In the genomic region with DNA sequence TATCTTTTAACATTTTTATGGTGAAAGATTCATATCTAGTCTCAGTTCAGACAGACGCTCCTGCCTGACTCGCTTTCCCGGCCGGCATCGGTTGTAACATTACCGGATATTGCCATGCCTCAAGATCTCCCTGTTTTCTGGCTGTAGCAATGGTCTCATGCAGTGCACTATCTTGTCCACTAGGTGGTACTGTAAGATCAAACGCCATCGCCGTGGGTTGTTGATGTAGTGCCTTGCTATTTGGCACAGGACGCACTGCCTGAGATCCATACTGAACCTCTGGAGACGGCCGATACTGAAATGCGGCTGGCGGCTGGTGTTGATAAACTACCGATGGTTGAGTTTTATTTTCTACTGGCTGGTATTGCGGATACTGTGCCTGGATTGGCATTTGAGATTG, we compare ENCODE assay signal across 8 cellular contexts.
DNase-seq lines count a peak whose midpoint lies in the region; ATAC-seq, FAIRE-seq and TF ChIP-seq lines count a peak whose summit lies in the region.
"Not testable (repeated sequence)": the region's sequence is repeated elsewhere in the genome, so short reads cannot be mapped to it uniquely, and the experiment has no call there.

No MANE protein-coding gene starts in this region.

- not testable (repeated sequence) for H3K27ac Mint-ChIP-seq in activated CD4-positive, alpha-beta T cell treated with anti-CD3 and anti-CD28 coated beads for 36 hours; astrocyte (ENCODE audit: unreplicated experiment); glutamatergic neuron (ENCODE audit: unreplicated experiment)

- not testable (repeated sequence) for FAIRE-seq in astrocyte (lab: Jason Lieb, UNC)

- not testable (repeated sequence) for H3K4me3 ChIP-seq in HCT116 (replicated peaks in 1 of 2; ENCODE audit: low read depth in 1 of 2, low read length in 2 of 2); astrocyte (ENCODE audit: insufficient read depth, low read depth, low read length); neural cell (ENCODE audit: low read length)

- H2AFZ ChIP-seq in HCT116 (ENCODE audit: low read depth, low read length, poor library complexity, severe bottlenecking), result peak overlapping the region; percentile 68
- not testable (repeated sequence) for H2AFZ ChIP-seq in astrocyte (ENCODE audit: low read depth, low read length); neural cell (ENCODE audit: low read depth, low read length)

- H3K4me2 ChIP-seq in HCT116 (ENCODE audit: low read length) (peak overlapping the region; percentile 56), astrocyte (ENCODE audit: low read length) (peak overlapping the region; percentile 26)
- H3K4me2 ChIP-seq in neural cell (ENCODE audit: low read length), result not testable (repeated sequence)

- H3K9me3 Mint-ChIP-seq in activated CD4-positive, alpha-beta T cell treated with anti-CD3 and anti-CD28 coated beads for 36 hours (ENCODE audit: low read depth); astrocyte (ENCODE audit: unreplicated experiment); glutamatergic neuron (ENCODE audit: unreplicated experiment): not testable (repeated sequence)

- H3K36me3 Mint-ChIP-seq in activated CD4-positive, alpha-beta T cell treated with anti-CD3 and anti-CD28 coated beads for 36 hours (ENCODE audit: low read depth); astrocyte (ENCODE audit: low read depth, unreplicated experiment); glutamatergic neuron (ENCODE audit: unreplicated experiment): not testable (repeated sequence)

- H3K9me2 ChIP-seq in HCT116 (ENCODE audit: insufficient read depth); neural cell (ENCODE audit: insufficient read depth, low read length): not testable (repeated sequence)

- TF ChIP-seq POLR2A in HCT116 (IDR thresholded peaks at IDR 0.05; ENCODE audit: borderline replicate concordance, extremely low read depth, insufficient read depth, insufficient read length), result not testable (repeated sequence)

- not testable (repeated sequence) for H3K79me2 ChIP-seq in HCT116 (ENCODE audit: insufficient read depth, low read length); astrocyte (ENCODE audit: insufficient read depth, low read length); neural cell (replicated peaks; ENCODE audit: insufficient read depth, low read length)

- not testable (repeated sequence) for H3K4me1 ChIP-seq in HCT116 (ENCODE audit: control insufficient read depth in 1 of 2, insufficient read depth in 2 of 2, low read length in 2 of 2); astrocyte (ENCODE audit: insufficient read depth, low read length)

- peak; percentile 2 to 4 for DNase-seq in AML-193 (lab: John Stamatoyannopoulos, UW)
- peak; percentile 61 for DNase-seq in HCT116 (ENCODE audit: low read depth, low spot score)
- peak; percentile 16 for DNase-seq in NCI-H748 treated with DMSO at 0.1 percent for 48 hours (lab: John Stamatoyannopoulos, UW)
- peak; percentile 75 for DNase-seq in activated CD4-positive, alpha-beta T cell treated with anti-CD3 and anti-CD28 coated beads for 36 hours
- peak; percentile 22 for DNase-seq in astrocyte (ENCODE audit: low read depth)
- DNase-seq in glutamatergic neuron, result peak; percentile 42
- DNase-seq in stimulated activated CD4-positive, alpha-beta T cell treated with anti-CD3 and anti-CD28 coated beads, TNF-alpha, amount 100 ng/mL, for 4 hours (ENCODE audit: low read depth in 3 of 3), result peak; percentile 9 to 21 (median 15)

- H3F3A ChIP-seq in neural cell (ENCODE audit: insufficient read depth, low read length, poor library complexity, severe bottlenecking), result not testable (repeated sequence)

- RAD21 ChIA-PET in HCT116 (lab: Charles Lee; ENCODE audit: low non-redundant PET in 1 of 2, low total read pairs in 2 of 2, uncharacterized antibody in 2 of 2, unreplicated experiment in 2 of 2), result not testable (repeated sequence)

- peaks cover 22% of the 10 kb centered on the region for H3K27me3 Mint-ChIP-seq in activated CD4-positive, alpha-beta T cell treated with anti-CD3 and anti-CD28 coated beads for 36 hours
- not testable (repeated sequence) for H3K27me3 Mint-ChIP-seq in astrocyte (ENCODE audit: low read depth, unreplicated experiment); glutamatergic neuron (ENCODE audit: unreplicated experiment)

- not testable (repeated sequence) for H3K4me1 Mint-ChIP-seq in activated CD4-positive, alpha-beta T cell treated with anti-CD3 and anti-CD28 coated beads for 36 hours; astrocyte (ENCODE audit: low read depth, unreplicated experiment); glutamatergic neuron (ENCODE audit: low read depth, unreplicated experiment)

- peak overlapping the region; percentile 40 for H3K4me3 Mint-ChIP-seq in activated CD4-positive, alpha-beta T cell treated with anti-CD3 and anti-CD28 coated beads for 36 hours
- H3K4me3 Mint-ChIP-seq in astrocyte (ENCODE audit: unreplicated experiment); glutamatergic neuron (ENCODE audit: unreplicated experiment): not testable (repeated sequence)

- TF ChIP-seq CTCF in HCT116 (IDR thresholded peaks at IDR 0.05 in 2 of 3, conservative IDR thresholded peaks at IDR 0.05 in 1 of 3; ENCODE audit: borderline replicate concordance in 1 of 3, insufficient read depth in 1 of 3, low read depth in 2 of 3, low read length in 2 of 3) (peak; percentile 56 to 70 (median 62)), astrocyte (IDR thresholded peaks at IDR 0.05; ENCODE audit: insufficient read depth, low read depth, low read length) (peak; percentile 56), glutamatergic neuron (IDR thresholded peaks at IDR 0.05; ENCODE audit: partially characterized antibody, unreplicated experiment) (peak; percentile 85), neural cell (IDR thresholded peaks at IDR 0.05; ENCODE audit: poor library complexity, severe bottlenecking) (peak; percentile 93)

- not testable (repeated sequence) for H3K27me3 ChIP-seq in HCT116 (ENCODE audit: insufficient read depth, low read length); astrocyte (ENCODE audit: insufficient read depth, low read length); neural cell (ENCODE audit: insufficient read depth, low read depth, low read length)

- not testable (repeated sequence) for H4K20me1 ChIP-seq in HCT116 (ENCODE audit: insufficient read depth); astrocyte (ENCODE audit: insufficient read depth, low read length); neural cell (ENCODE audit: insufficient read depth)

- POLR2A ChIA-PET in HCT116 (lab: Charles Lee); activated CD4-positive, alpha-beta T cell treated with anti-CD3 and anti-CD28 coated beads for 36 hours (lab: Charles Lee): not testable (repeated sequence)

- not testable (repeated sequence) for H3K9me3 ChIP-seq in HCT116 (ENCODE audit: control insufficient read depth in 1 of 2, insufficient read depth in 1 of 2, low read depth in 1 of 2, low read length in 2 of 2); astrocyte (ENCODE audit: insufficient read depth, low read depth, low read length); neural cell (ENCODE audit: low read length)

- BruUV-seq in HCT116 (replicated peaks; lab: Mats Ljungman, UMichigan), result not testable (repeated sequence)

- H3K27ac ChIP-seq in HCT116 (ENCODE audit: low read depth, low read length); astrocyte (ENCODE audit: low read depth, low read length); neural cell (ENCODE audit: low read length): not testable (repeated sequence)

- intact Hi-C loops in HCT116 (cut with micrococcal nuclease), result loop anchor here (10.0 kb wide), 1 partner anchor 150 kb away; no protein-coding TSS in a partner anchor
- intact Hi-C loops in activated CD4-positive, alpha-beta T cell treated with anti-CD3 and anti-CD28 coated beads for 36 hours (cut with DNase I, micrococcal nuclease), result loop anchor here (1.0 to 10.0 kb wide), 3 partner anchors 150 to 350 kb away; partner anchors contain the start of gene PGAP2 (in 1 of the 2)

- peak; percentile 57 for ATAC-seq in HCT116
- ATAC-seq in activated CD4-positive, alpha-beta T cell treated with anti-CD3 and anti-CD28 coated beads for 36 hours, result not testable (repeated sequence)

- TF ChIP-seq EP300 in neural cell (conservative IDR thresholded peaks at IDR 0.05; ENCODE audit: poor library complexity, severe bottlenecking), result not testable (repeated sequence)

- not testable (repeated sequence) for H3K9ac ChIP-seq in HCT116 (ENCODE audit: low read length); astrocyte (ENCODE audit: low read length); neural cell (ENCODE audit: low read length)

- CTCF ChIA-PET in HCT116 (lab: Charles Lee); activated CD4-positive, alpha-beta T cell treated with anti-CD3 and anti-CD28 coated beads for 36 hours (lab: Charles Lee): not testable (repeated sequence)

- peak; percentile 72 for TF ChIP-seq RAD21 in HCT116 (IDR thresholded peaks at IDR 0.05; ENCODE audit: low read depth)
- peak; percentile 90 for TF ChIP-seq RAD21 in neural cell (conservative IDR thresholded peaks at IDR 0.05)

- H3K36me3 ChIP-seq in HCT116 (ENCODE audit: control insufficient read depth in 1 of 2, insufficient read depth in 2 of 2, low read length in 2 of 2); astrocyte (ENCODE audit: insufficient read depth, low read length); neural cell (ENCODE audit: insufficient read depth, low read length): not testable (repeated sequence)

TF ChIP-seq in HCT116, 20 proteins besides CTCF, POLR2A, EP300 and RAD21:
- TF ChIP-seq TCF7L2 (IDR thresholded peaks at IDR 0.05; ENCODE audit: borderline replicate concordance, extremely low read depth, insufficient read depth, insufficient read length), result peak; percentile 73

TF ChIP-seq in neural cell, 6 proteins besides CTCF, POLR2A, EP300 and RAD21:
- TF ChIP-seq MXI1 (conservative IDR thresholded peaks at IDR 0.05; ENCODE audit: poor library complexity, severe bottlenecking), result peak; percentile 32
- peak; percentile 91 for TF ChIP-seq SMC3 (conservative IDR thresholded peaks at IDR 0.05; ENCODE audit: poor library complexity)

Comparison
In these comparisons a context has a peak if more than half of its experiments do, and no peak if none do; other contexts are left out.
1. DNase-seq: peak in every context shown above with its lines; median percentile 75 in activated CD4-positive, alpha-beta T cell treated with anti-CD3 and anti-CD28 coated beads for 36 hours; 61 in HCT116; 42 in glutamatergic neuron; 22 in astrocyte; 16 in NCI-H748 treated with DMSO at 0.1 percent for 48 hours; 15 in stimulated activated CD4-positive, alpha-beta T cell treated with anti-CD3 and anti-CD28 coated beads, TNF-alpha, amount 100 ng/mL, for 4 hours; 3 in AML-193.